ENCODE assay signal across 18 cellular contexts in genomic region chr14:104023325-104024055, GRCh38.
A peak's percentile ranks its signal among the peaks of the same experiment; 100 is the strongest.
DNase-seq lines count a peak whose midpoint lies in the region; ATAC-seq and TF ChIP-seq lines count a peak whose summit lies in the region.
"Had no signal": no experiment of that assay in that cellular context is flagged by ENCODE, and none has a peak within 500 bp of the region (broad histone marks: within the 10 kb centered on the region; RNA-seq: fewer than 3 reads in every experiment).

No MANE protein-coding gene starts in this region.

- 57% methylated on average over 2 of the region's 2 CpGs for WGBS in heart right ventricle, 2 donors
- WGBS in psoas muscle, 3 donors: 32 to 46% (median 39%) methylated on average over 2 of the region's 2 CpGs

- H3K27me3 ChIP-seq in MG63 (no peaks in the 10 kb centered on the region), adipocyte (replicated peaks; ENCODE audit: control insufficient read depth, insufficient read depth, low read length) (peaks cover 6% of the 10 kb centered on the region), heart right ventricle (no peaks in the 10 kb centered on the region), psoas muscle (ENCODE audit: insufficient read depth in 3 of 3, low read length in 2 of 3) (peaks cover 0 to 13% (median 0%) of the 10 kb centered on the region in 3 donors)

- H3K9me3 ChIP-seq in MG63: no peaks in the 10 kb centered on the region
- H3K9me3 ChIP-seq in adipocyte (ENCODE audit: control insufficient read depth, low read length): no peaks in the 10 kb centered on the region
- H3K9me3 ChIP-seq in heart right ventricle: no peaks in the 10 kb centered on the region
- no peaks in the 10 kb centered on the region for H3K9me3 ChIP-seq in psoas muscle
- H3K9me3 ChIP-seq: Caco-2 had no signal

- H3K4me3 ChIP-seq in MG63 (no peak overlapping the region), adipocyte (ENCODE audit: low read length) (peak overlapping the region; percentile 29), heart right ventricle (no peak overlapping the region), psoas muscle (no peak overlapping the region)

- intact Hi-C loops in heart right ventricle (cut with DNase I) (no loop called here), psoas muscle (cut with DNase I) (no loop called here)

- ATAC-seq in heart right ventricle (peak in 5 of 8 donors; percentile 64 to 77 (median 69)), psoas muscle (peak; percentile 76 to 93 (median 84)), HG02981 (IDR thresholded peaks at IDR 0.05; ENCODE audit: unreplicated experiment) (no peak), GM21717 (IDR thresholded peaks at IDR 0.05; ENCODE audit: unreplicated experiment) (no peak)
- ATAC-seq: HepG2, Panc1 had no signal

- H3K36me3 ChIP-seq in MG63: no peaks in the 10 kb centered on the region
- no peaks in the 10 kb centered on the region for H3K36me3 ChIP-seq in adipocyte (ENCODE audit: control insufficient read depth, insufficient read depth, low read length, severe bottlenecking)
- no peaks in the 10 kb centered on the region for H3K36me3 ChIP-seq in heart right ventricle
- no peaks in the 10 kb centered on the region for H3K36me3 ChIP-seq in psoas muscle (ENCODE audit: insufficient read depth in 1 of 2, low read depth in 1 of 2)

- DNase-seq in MG63: peak; percentile 9
- DNase-seq in adipocyte (ENCODE audit: low read depth): no peak
- DNase-seq in heart right ventricle: no peak
- no peak for DNase-seq in psoas muscle
- no peak for DNase-seq in SHP77 treated with DMSO at 0.1 percent for 48 hours (lab: John Stamatoyannopoulos, UW)
- no peak for DNase-seq in NCI-H1436 treated with DMSO at 0.1 percent for 48 hours (lab: John Stamatoyannopoulos, UW)
- DNase-seq: Caco-2, EL, NCI-H1048, NCI-H510A treated with DMSO at 0.1 percent for 48 hours, NCI-H82, SIG-M5 had no signal

- H3K4me1 ChIP-seq in adipocyte (ENCODE audit: control insufficient read depth, insufficient read depth, low read length) (peaks cover 11% of the 10 kb centered on the region), heart right ventricle (peaks cover 0 to 9% (median 0%) of the 10 kb centered on the region in 9 donors), psoas muscle (no peaks in the 10 kb centered on the region)
- H3K4me1 ChIP-seq: Caco-2 had no signal

- H3K27ac ChIP-seq in heart right ventricle (no peak overlapping the region), psoas muscle (peak overlapping the region; percentile 46)
- H3K27ac ChIP-seq: C4-2B, KMS-11 had no signal

- TF ChIP-seq CTCF in heart right ventricle (IDR thresholded peaks at IDR 0.05): no peak
- TF ChIP-seq CTCF in psoas muscle (IDR thresholded peaks at IDR 0.05): no peak

- H3K9ac ChIP-seq in adipocyte (ENCODE audit: low read length): no peak overlapping the region
- H3K9ac ChIP-seq: KMS-11 had no signal

Comparison
In these comparisons a context has a peak if more than half of its experiments do, and no peak if none do; other contexts are left out.
1. ATAC-seq: peak in heart right ventricle (5 of 8) and psoas muscle (4 of 4); none in HG02981 (single experiment) and GM21717 (single experiment).